Comparison of ENCODE assay signal across 11 cellular contexts in the genomic region with DNA sequence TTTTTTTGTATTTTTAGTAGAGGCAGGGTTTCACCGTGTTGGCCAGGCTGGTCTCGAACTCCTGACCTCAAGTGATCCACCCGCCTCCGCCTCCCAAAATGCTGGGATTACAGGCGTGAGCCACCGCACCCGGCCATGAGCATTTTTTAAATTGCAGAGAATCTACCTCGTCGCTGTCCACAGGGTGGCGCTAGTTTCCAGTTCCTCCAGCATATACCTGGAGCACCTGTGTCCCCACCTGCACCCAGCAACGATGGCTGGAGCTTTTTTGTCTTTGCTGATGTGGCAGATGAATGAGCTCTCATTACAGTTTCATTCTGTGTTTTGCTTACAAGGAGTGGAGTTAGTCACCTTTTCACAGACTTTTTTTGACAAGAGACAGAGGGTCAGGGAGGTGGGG. TPM values are rescaled to one million over a fixed set of nuclear protein-coding genes. Genes with fewer than 3 reads are reported as not detected.
DNase-seq lines count a peak whose midpoint lies in the region; TF ChIP-seq lines count a peak whose summit lies in the region.
"Not testable (repeated sequence)": the region's sequence is repeated elsewhere in the genome, so short reads cannot be mapped to it uniquely, and the experiment has no call there.
"Had no signal": no experiment of that assay in that cellular context is flagged by ENCODE, and none has a peak within 500 bp of the region (broad histone marks: within the 10 kb centered on the region; RNA-seq: fewer than 3 reads in every experiment).

No MANE protein-coding gene starts in this region.

- H3K9me2 ChIP-seq in PC-9 (ENCODE audit: insufficient read depth), result not testable (repeated sequence)

- H3K27ac Mint-ChIP-seq in nephron progenitor cell, result not testable (repeated sequence)

- not testable (repeated sequence) for H3K27me3 ChIP-seq in PC-9 (ENCODE audit: insufficient read depth, low read depth)

- POLR2A ChIA-PET in HEK293 (lab: Yijun Ruan, JAX), result interaction anchor here (0.7 kb wide), 1 partner anchor 9 kb away, joined by 4 read pairs; no protein-coding TSS in a partner anchor
- POLR2A ChIA-PET in PC-9 (lab: Charles Lee; ENCODE audit: unreplicated experiment), result not testable (repeated sequence)

- TF ChIP-seq CTCF in HEK293 (tag by site-specific recombination; IDR thresholded peaks at IDR 0.05), result 0 out of 2 replicates have a peak, but pooled peaks have one; percentile 11
- peak; percentile 69 for TF ChIP-seq CTCF in PC-9 (conservative IDR thresholded peaks at IDR 0.05)
- TF ChIP-seq CTCF in fibroblast of mammary gland (conservative IDR thresholded peaks at IDR 0.05; ENCODE audit: control insufficient read depth, insufficient read depth, low read depth, low read length), result peak; percentile 10
- peak; percentile 6 for TF ChIP-seq CTCF in nephron progenitor cell (IDR thresholded peaks at IDR 0.05)

- not testable (repeated sequence) for H3K27ac ChIP-seq in HEK293 (ENCODE audit: extremely low read depth, low read depth, low read length); PC-9

- H3K4me2 ChIP-seq in PC-9, result not testable (repeated sequence)

- H2AFZ ChIP-seq in PC-9, result not testable (repeated sequence)

- H3K9me3 Mint-ChIP-seq in nephron progenitor cell, result not testable (repeated sequence)

- H3K4me3 ChIP-seq in HEK293 (ENCODE audit: low read depth, low read length); PC-9; fibroblast of mammary gland (ENCODE audit: control insufficient read depth, low read depth, low read length): not testable (repeated sequence)

- intact Hi-C loops in PC-9 (cut with micrococcal nuclease; ENCODE audit: unreplicated experiment), result not testable (repeated sequence)

- not testable (repeated sequence) for H3K36me3 ChIP-seq in HEK293 (ENCODE audit: control insufficient read depth in 2 of 2, insufficient read depth in 1 of 2, low read length in 2 of 2); PC-9 (ENCODE audit: low read depth)

- not testable (repeated sequence) for H3F3A ChIP-seq in PC-9 (ENCODE audit: insufficient read depth, low read depth)

- not testable (repeated sequence) for H3K4me3 Mint-ChIP-seq in nephron progenitor cell

- not testable (repeated sequence) for H3K9me3 ChIP-seq in HEK293 (ENCODE audit: control insufficient read depth, insufficient read depth, low read depth, low read length); PC-9 (ENCODE audit: insufficient read depth, low read depth)

- not testable (repeated sequence) for H4K20me1 ChIP-seq in PC-9 (ENCODE audit: insufficient read depth)

- BruUV-seq in PC-9 (replicated peaks; lab: Mats Ljungman, UMichigan), result not testable (repeated sequence)

- peaks cover 14% of the 10 kb centered on the region for H3K27me3 Mint-ChIP-seq in nephron progenitor cell (ENCODE audit: low read depth, poor library complexity)

- H3K36me3 Mint-ChIP-seq in nephron progenitor cell (ENCODE audit: low read depth), result not testable (repeated sequence)

- CTCF ChIA-PET in HEK293 (lab: Yijun Ruan, JAX) (interaction anchor here (0.9 to 1.9 kb wide), 10 partner anchors 9 to 88 kb away, joined by 3 to 8 read pairs (median 4); no protein-coding TSS in a partner anchor), PC-9 (lab: Charles Lee) (interaction anchor here (0.6 to 0.7 kb wide), 2 partner anchors 75 to 1942 kb away, joined by 3 to 13 read pairs; no protein-coding TSS in a partner anchor)

- DNase-seq in ELF-1 (ENCODE audit: low read depth, low spot score) (peak; percentile 42), NCI-H2107 (lab: John Stamatoyannopoulos, UW) (peak; percentile 25), activated T-cell treated with anti-CD3 and anti-CD28 coated beads for 48 hours (ENCODE audit: low read depth) (peak; percentile 4)
- not testable (repeated sequence) for DNase-seq in PC-9; fibroblast of mammary gland (ENCODE audit: low read depth); nephron progenitor cell

- H3K4me1 ChIP-seq in HEK293 (ENCODE audit: control insufficient read depth, insufficient read depth, low read length); PC-9 (replicated peaks; ENCODE audit: insufficient read depth): not testable (repeated sequence)

- H3K4me1 Mint-ChIP-seq in nephron progenitor cell, result peaks cover 16% of the 10 kb centered on the region

- H3K79me2 ChIP-seq in PC-9 (ENCODE audit: low read depth), result not testable (repeated sequence)

RNA-seq across cellular contexts. Expression of a gene that starts 34.1 kb away (rescaled TPM):
- 115 and 169 TPM in 2 replicates for total RNA-seq in PC-9 (2021)
- total RNA-seq: activated naive CD4-positive, alpha-beta T cell treated with anti-CD3 and anti-CD28 coated beads, Interleukin-2, amount 50 U/mL, for 72 hours; CD4-positive, alpha-beta memory T cell; LHCN-M2; naive thymus-derived CD8-positive, alpha-beta T cell had no signal

Comparison
In these comparisons a context has a peak if more than half of its experiments do, and no peak if none do; other contexts are left out.
1. CTCF ChIP-seq: peak in every context shown above with its lines; median percentile 69 in PC-9; 11 in HEK293; 10 in fibroblast of mammary gland; 6 in nephron progenitor cell.